In genomic region chr4:123856689-123857545, GRCh38 we compare ENCODE assay signal across 8 cellular contexts.
A peak's percentile ranks its signal among the peaks of the same experiment; 100 is the strongest.
DNase-seq lines count a peak whose midpoint lies in the region; ATAC-seq and TF ChIP-seq lines count a peak whose summit lies in the region.

No MANE protein-coding gene starts in this region.

- H3K4me2 ChIP-seq in OCI-LY3 (ENCODE audit: low read length) (peak overlapping the region; percentile 48), neural progenitor cell (peak overlapping the region; percentile 45)

- DNase-seq in DMS153 (lab: John Stamatoyannopoulos, UW) (peak; percentile 63), fibroblast of mammary gland (ENCODE audit: low read depth) (peak; percentile 52), neural progenitor cell (ENCODE audit: low spot score) (peak; percentile 67)
- DNase-seq in activated T-helper 2 cell treated with anti-CD3 and anti-CD28 coated beads, Interferon-gamma antibody, Interleukin-2, Interleukin-4, amounts not matched to agents 10 μg/mL and 5 μg/mL and 100 μg/mL, durations not matched to agents 14 hours and 24 hours and 36 hours (ENCODE audit: low spot score): no peak

- H3K36me3 Mint-ChIP-seq in neural progenitor cell: peaks cover 3% of the 10 kb centered on the region
- H3K36me3 Mint-ChIP-seq in activated T-helper 2 cell treated with anti-CD3 and anti-CD28 coated beads, Interferon-gamma antibody, Interleukin-2, Interleukin-4, amounts not matched to agents 10 μg/mL and 5 μg/mL and 100 μg/mL, durations not matched to agents 14 hours and 24 hours and 36 hours (ENCODE audit: low read depth): no peaks in the 10 kb centered on the region

- peak overlapping the region; percentile 71 for H3K4me3 Mint-ChIP-seq in neural progenitor cell
- no peak overlapping the region for H3K4me3 Mint-ChIP-seq in activated T-helper 2 cell treated with anti-CD3 and anti-CD28 coated beads, Interferon-gamma antibody, Interleukin-2, Interleukin-4, amounts not matched to agents 10 μg/mL and 5 μg/mL and 100 μg/mL, durations not matched to agents 14 hours and 24 hours and 36 hours (ENCODE audit: low read depth)

- ATAC-seq in HG03039 (IDR thresholded peaks at IDR 0.05; ENCODE audit: unreplicated experiment) (no peak), GM21381 (IDR thresholded peaks at IDR 0.05; ENCODE audit: unreplicated experiment) (no peak), GM19324 (IDR thresholded peaks at IDR 0.05; ENCODE audit: low FRiP score, unreplicated experiment) (no peak)

- peaks cover 2% of the 10 kb centered on the region for H3K27me3 Mint-ChIP-seq in neural progenitor cell (ENCODE audit: insufficient read depth, low read depth)
- no peaks in the 10 kb centered on the region for H3K27me3 Mint-ChIP-seq in activated T-helper 2 cell treated with anti-CD3 and anti-CD28 coated beads, Interferon-gamma antibody, Interleukin-2, Interleukin-4, amounts not matched to agents 10 μg/mL and 5 μg/mL and 100 μg/mL, durations not matched to agents 14 hours and 24 hours and 36 hours (ENCODE audit: low read depth)

- intact Hi-C loops in activated T-helper 2 cell treated with anti-CD3 and anti-CD28 coated beads, Interferon-gamma antibody, Interleukin-2, Interleukin-4, amounts not matched to agents 10 μg/mL and 5 μg/mL and 100 μg/mL, durations not matched to agents 14 hours and 24 hours and 36 hours (cut with micrococcal nuclease): no loop called here

- H2AFZ ChIP-seq in OCI-LY3 (ENCODE audit: low read depth, low read length): peak overlapping the region; percentile 51
- H2AFZ ChIP-seq in neural progenitor cell (replicated peaks): peak overlapping the region; percentile 65

- peaks cover 52% of the 10 kb centered on the region for H3K4me1 Mint-ChIP-seq in neural progenitor cell
- H3K4me1 Mint-ChIP-seq in activated T-helper 2 cell treated with anti-CD3 and anti-CD28 coated beads, Interferon-gamma antibody, Interleukin-2, Interleukin-4, amounts not matched to agents 10 μg/mL and 5 μg/mL and 100 μg/mL, durations not matched to agents 14 hours and 24 hours and 36 hours (ENCODE audit: low read depth): no peaks in the 10 kb centered on the region

- no peak for TF ChIP-seq CTCF in OCI-LY3 (IDR thresholded peaks at IDR 0.05; ENCODE audit: low read depth, low read length)
- peak; percentile 11 for TF ChIP-seq CTCF in fibroblast of mammary gland (conservative IDR thresholded peaks at IDR 0.05; ENCODE audit: control insufficient read depth, insufficient read depth, low read depth, low read length)
- peak; percentile 20 for TF ChIP-seq CTCF in neural progenitor cell (IDR thresholded peaks at IDR 0.05)

- H3K36me3 ChIP-seq in OCI-LY3 (replicated peaks; ENCODE audit: low read depth, low read length) (no peaks in the 10 kb centered on the region), neural progenitor cell (no peaks in the 10 kb centered on the region)

- H3K4me1 ChIP-seq in OCI-LY3 (ENCODE audit: low read length): 0 out of 2 replicates have a peak, but pooled peaks cover 3% of the 10 kb centered on the region
- peaks cover 33% of the 10 kb centered on the region for H3K4me1 ChIP-seq in neural progenitor cell

- H3K9ac ChIP-seq in OCI-LY3 (ENCODE audit: low read length) (no peak overlapping the region), neural progenitor cell (no peak overlapping the region)

- H4K20me1 ChIP-seq in OCI-LY3 (ENCODE audit: insufficient read depth, low read length) (no peaks in the 10 kb centered on the region), neural progenitor cell (ENCODE audit: low read depth) (no peaks in the 10 kb centered on the region)

- H3F3A ChIP-seq in neural progenitor cell (ENCODE audit: low read depth): peaks cover 6% of the 10 kb centered on the region

- peak overlapping the region; percentile 96 for H3K27ac Mint-ChIP-seq in neural progenitor cell
- no peak overlapping the region for H3K27ac Mint-ChIP-seq in activated T-helper 2 cell treated with anti-CD3 and anti-CD28 coated beads, Interferon-gamma antibody, Interleukin-2, Interleukin-4, amounts not matched to agents 10 μg/mL and 5 μg/mL and 100 μg/mL, durations not matched to agents 14 hours and 24 hours and 36 hours

- peaks cover 10% of the 10 kb centered on the region for H3K9me3 Mint-ChIP-seq in neural progenitor cell
- no peaks in the 10 kb centered on the region for H3K9me3 Mint-ChIP-seq in activated T-helper 2 cell treated with anti-CD3 and anti-CD28 coated beads, Interferon-gamma antibody, Interleukin-2, Interleukin-4, amounts not matched to agents 10 μg/mL and 5 μg/mL and 100 μg/mL, durations not matched to agents 14 hours and 24 hours and 36 hours

- H3K9me3 ChIP-seq in OCI-LY3 (ENCODE audit: insufficient read depth, low read length) (no peaks in the 10 kb centered on the region), neural progenitor cell (ENCODE audit: low read depth) (no peaks in the 10 kb centered on the region)

- no peaks in the 10 kb centered on the region for H3K79me2 ChIP-seq in OCI-LY3 (ENCODE audit: low read length)
- H3K79me2 ChIP-seq in neural progenitor cell (ENCODE audit: low read depth): no peaks in the 10 kb centered on the region

- H3K4me3 ChIP-seq in OCI-LY3 (ENCODE audit: low read length): 0 out of 2 replicates have a peak overlapping the region, but pooled peaks have one; percentile 20
- no peak overlapping the region for H3K4me3 ChIP-seq in fibroblast of mammary gland (ENCODE audit: control insufficient read depth, low read depth, low read length)
- no peak overlapping the region for H3K4me3 ChIP-seq in neural progenitor cell

- H3K27ac ChIP-seq in OCI-LY3 (ENCODE audit: low read length) (no peak overlapping the region), neural progenitor cell (no peak overlapping the region)

- H3K27me3 ChIP-seq in OCI-LY3 (ENCODE audit: low read depth, low read length) (no peaks in the 10 kb centered on the region), neural progenitor cell (no peaks in the 10 kb centered on the region)
